ENCODE assay signal across 8 cellular contexts in genomic region chrX:72712094-72712755, GRCh38. TPM values are rescaled to one million over a fixed set of nuclear protein-coding genes. Genes with fewer than 3 reads are reported as not detected.
DNase-seq lines count a peak whose midpoint lies in the region; ATAC-seq, FAIRE-seq and TF ChIP-seq lines count a peak whose summit lies in the region.
"Had no signal": no experiment of that assay in that cellular context is flagged by ENCODE, and none has a peak within 500 bp of the region (broad histone marks: within the 10 kb centered on the region; RNA-seq: fewer than 3 reads in every experiment).

No MANE protein-coding gene starts in this region.

- in situ Hi-C loops in gastrocnemius medialis (cut with MboI; ENCODE audit: low sequenced_read_pairs in 4 of 4), result no loop called here

- H3K27ac ChIP-seq in OCI-LY3 (ENCODE audit: low read length), result peak overlapping the region; percentile 68
- H3K27ac ChIP-seq in endothelial cell of umbilical vein (ENCODE audit: insufficient read depth, low read depth, low read length), result no peak overlapping the region
- H3K27ac ChIP-seq in gastrocnemius medialis, result peak overlapping the region; percentile 91 to 93 (median 92)
- no peak overlapping the region for H3K27ac ChIP-seq in neuronal stem cell (replicated peaks; ENCODE audit: low read length)
- no peak overlapping the region for H3K27ac ChIP-seq in CD4-positive, alpha-beta T cell (ENCODE audit: low read depth, low read length)

- 0 out of 2 replicates have a peak, but pooled peaks cover 5% of the 10 kb centered on the region for H4K20me1 ChIP-seq in OCI-LY3 (ENCODE audit: insufficient read depth, low read length)
- no peaks in the 10 kb centered on the region for H4K20me1 ChIP-seq in endothelial cell of umbilical vein (replicated peaks; ENCODE audit: control insufficient read depth, extremely low read depth, insufficient read depth, low read length)

- DNase-seq in HEK293T (ENCODE audit: extremely low spot score) (peak; percentile 12), endothelial cell of umbilical vein (ENCODE audit: low read depth, low spot score) (peak; percentile 1), gastrocnemius medialis (peak; percentile 21 to 37), neuronal stem cell (ENCODE audit: low spot score) (no peak), NCI-H748 treated with DMSO at 0.1 percent for 48 hours (lab: John Stamatoyannopoulos, UW) (no peak)
- DNase-seq in CD4-positive, alpha-beta T cell, result no peak
- DNase-seq: NCI-H146 had no signal

- no peaks in the 10 kb centered on the region for H3K79me1 ChIP-seq in neuronal stem cell (ENCODE audit: low read depth, low read length)

- H3K4me3 Mint-ChIP-seq in CD4-positive, alpha-beta T cell, result no peak overlapping the region

- H3K27me3 ChIP-seq in OCI-LY3 (ENCODE audit: low read depth, low read length), result no peaks in the 10 kb centered on the region
- no peaks in the 10 kb centered on the region for H3K27me3 ChIP-seq in endothelial cell of umbilical vein (ENCODE audit: control insufficient read depth in 2 of 2, insufficient read depth in 2 of 2, low read length in 2 of 2)
- H3K27me3 ChIP-seq in gastrocnemius medialis, result no peaks in the 10 kb centered on the region
- H3K27me3 ChIP-seq in neuronal stem cell (ENCODE audit: control insufficient read depth in 3 of 3, insufficient read depth in 3 of 3, low read depth in 1 of 3, low read length in 3 of 3), result no peaks in the 10 kb centered on the region
- H3K27me3 ChIP-seq in CD4-positive, alpha-beta T cell (ENCODE audit: control insufficient read depth, insufficient read depth, low read length), result no peaks in the 10 kb centered on the region

- H2BK5ac ChIP-seq in neuronal stem cell (ENCODE audit: low read length), result no peak overlapping the region

- TF ChIP-seq POLR2A in endothelial cell of umbilical vein (IDR thresholded peaks at IDR 0.05; ENCODE audit: low read depth, low read length), result no peak
- peak in 1 of 2 donors; percentile 48 for TF ChIP-seq POLR2A in gastrocnemius medialis (IDR thresholded peaks at IDR 0.05)

- no peak for FAIRE-seq in endothelial cell of umbilical vein (lab: Jason Lieb, UNC)

- peak overlapping the region; percentile 91 for H3K4me2 ChIP-seq in OCI-LY3 (ENCODE audit: low read length)
- H3K4me2 ChIP-seq in endothelial cell of umbilical vein (ENCODE audit: insufficient read depth, low read length), result no peak overlapping the region
- no peak overlapping the region for H3K4me2 ChIP-seq in neuronal stem cell (ENCODE audit: insufficient read depth, low read length, poor library complexity, severe bottlenecking)

- peaks cover 16% of the 10 kb centered on the region for H3K27me3 Mint-ChIP-seq in CD4-positive, alpha-beta T cell

- H3K4me1 Mint-ChIP-seq in CD4-positive, alpha-beta T cell (ENCODE audit: low read depth), result peaks cover 10% of the 10 kb centered on the region

- no peak overlapping the region for H4K91ac ChIP-seq in neuronal stem cell (ENCODE audit: low read depth, low read length, poor library complexity)

- H3K27ac Mint-ChIP-seq in CD4-positive, alpha-beta T cell, result no peak overlapping the region

- CTCF ChIA-PET in HEK293T (lab: Yijun Ruan, JAX) (no interaction called here), endothelial cell of umbilical vein (lab: Charles Lee) (no interaction called here)
- CTCF ChIA-PET in CD4-positive, alpha-beta T cell (lab: Charles Lee), result no interaction called here

- no peaks in the 10 kb centered on the region for H3K9me3 Mint-ChIP-seq in CD4-positive, alpha-beta T cell

- dilution Hi-C loops in endothelial cell of umbilical vein (cut with MboI; ENCODE audit: extremely low pct_ligation_motif_present, low sequenced_read_pairs), result no loop called here

- no peak overlapping the region for H2BK12ac ChIP-seq in neuronal stem cell (ENCODE audit: low read length)

- H2BK15ac ChIP-seq in neuronal stem cell (ENCODE audit: low read length), result no peak overlapping the region

- H3K18ac ChIP-seq in neuronal stem cell (ENCODE audit: low read length), result no peak overlapping the region

- no peak overlapping the region for H2AK5ac ChIP-seq in neuronal stem cell (ENCODE audit: low read depth, low read length)

- H2BK120ac ChIP-seq in neuronal stem cell (ENCODE audit: low read depth, low read length), result no peak overlapping the region

- H3K9me1 ChIP-seq in endothelial cell of umbilical vein (replicated peaks; ENCODE audit: control insufficient read depth, extremely low read depth, insufficient read depth, low read length), result no peaks in the 10 kb centered on the region

- H3K4ac ChIP-seq in neuronal stem cell (ENCODE audit: low read length), result no peak overlapping the region

- H3K79me2 ChIP-seq in OCI-LY3 (ENCODE audit: low read length), result peaks cover 26% of the 10 kb centered on the region
- no peaks in the 10 kb centered on the region for H3K79me2 ChIP-seq in endothelial cell of umbilical vein (ENCODE audit: control insufficient read depth, insufficient read depth, low read length)

- no peak overlapping the region for H2AFZ ChIP-seq in OCI-LY3 (ENCODE audit: low read depth, low read length)
- H2AFZ ChIP-seq in endothelial cell of umbilical vein (ENCODE audit: low read depth, low read length), result no peak overlapping the region
- H2AFZ ChIP-seq in neuronal stem cell (ENCODE audit: low read length), result no peak overlapping the region

- POLR2A ChIA-PET in HEK293T (lab: Yijun Ruan, JAX), result no interaction called here
- POLR2A ChIA-PET in endothelial cell of umbilical vein (lab: Charles Lee), result no interaction called here
- POLR2A ChIA-PET in CD4-positive, alpha-beta T cell (lab: Charles Lee), result no interaction called here

- BruUV-seq in endothelial cell of umbilical vein (replicated peaks; lab: Mats Ljungman, UMichigan), result no TSS peak

- no CpG with 5 or more reads among the region's 2 CpGs for WGBS in neuronal stem cell (ENCODE audit: extremely low coverage in 2 of 2, insufficient read length in 2 of 2, insufficient replicate concordance in 1 of 2), 2 donors

- peak; percentile 54 to 61 for ATAC-seq in gastrocnemius medialis
- no peak for ATAC-seq in CD4-positive, alpha-beta T cell (ENCODE audit: poor library complexity)

- intact Hi-C loops in endothelial cell of umbilical vein (cut with micrococcal nuclease), result loop anchor here (2.0 to 5.0 kb wide), 2 partner anchors 90 to 139 kb away; partner anchors contain the start of gene HDAC8
- intact Hi-C loops in gastrocnemius medialis (cut with DNase I; ENCODE audit: low total_unique reads), result loop anchor here (5.0 kb wide), 1 partner anchor 50 kb away; no protein-coding TSS in a partner anchor
- intact Hi-C loops in CD4-positive, alpha-beta T cell (cut with DNase I, micrococcal nuclease), result no loop called here

- H4K8ac ChIP-seq in neuronal stem cell (ENCODE audit: low read depth, low read length), result no peak overlapping the region

- no peaks in the 10 kb centered on the region for H3K36me3 Mint-ChIP-seq in CD4-positive, alpha-beta T cell (ENCODE audit: low read depth)

- no peak overlapping the region for H3K23ac ChIP-seq in neuronal stem cell (ENCODE audit: low read depth, low read length, poor library complexity)

- TF ChIP-seq CTCF in OCI-LY3 (IDR thresholded peaks at IDR 0.05; ENCODE audit: low read depth, low read length), result no peak
- TF ChIP-seq CTCF in endothelial cell of umbilical vein (IDR thresholded peaks at IDR 0.05; ENCODE audit: extremely low read depth in 1 of 2, insufficient read depth in 1 of 2, low read depth in 1 of 2, low read length in 2 of 2), result no peak
- TF ChIP-seq CTCF in gastrocnemius medialis (IDR thresholded peaks at IDR 0.05 in 4 of 5, conservative IDR thresholded peaks at IDR 0.05 in 1 of 5), result no peak
- TF ChIP-seq CTCF in CD4-positive, alpha-beta T cell (IDR thresholded peaks at IDR 0.05), result no peak

- H3K36me3 ChIP-seq in OCI-LY3 (replicated peaks; ENCODE audit: low read depth, low read length) (peaks cover 4% of the 10 kb centered on the region), endothelial cell of umbilical vein (ENCODE audit: control insufficient read depth in 2 of 2, extremely low read depth in 1 of 2, insufficient read depth in 2 of 2, low read length in 2 of 2) (no peaks in the 10 kb centered on the region), gastrocnemius medialis (peaks cover 0 to 4% of the 10 kb centered on the region in 2 donors), neuronal stem cell (replicated peaks in 1 of 2; ENCODE audit: control insufficient read depth in 2 of 2, insufficient read depth in 2 of 2, low read length in 2 of 2) (no peaks in the 10 kb centered on the region)

- H3K14ac ChIP-seq in neuronal stem cell (ENCODE audit: low read length), result no peak overlapping the region

- H3K4me3 ChIP-seq in OCI-LY3 (ENCODE audit: low read length), result peak overlapping the region; percentile 87
- no peak overlapping the region for H3K4me3 ChIP-seq in endothelial cell of umbilical vein (replicated peaks in 1 of 3; ENCODE audit: insufficient read depth in 1 of 3, low read depth in 1 of 3, low read length in 3 of 3)
- H3K4me3 ChIP-seq in gastrocnemius medialis, result peak overlapping the region; percentile 56 to 72 (median 66)
- H3K4me3 ChIP-seq in neuronal stem cell (ENCODE audit: low read length in 2 of 2), result no peak overlapping the region

- H3K9ac ChIP-seq in OCI-LY3 (ENCODE audit: low read length), result peak overlapping the region; percentile 77; the same call in 1 of the 2 replicates
- H3K9ac ChIP-seq in endothelial cell of umbilical vein (replicated peaks; ENCODE audit: extremely low read depth, insufficient read depth, low read length), result no peak overlapping the region
- no peak overlapping the region for H3K9ac ChIP-seq in neuronal stem cell (ENCODE audit: low read depth, low read length, poor library complexity)

- H3K4me1 ChIP-seq in OCI-LY3 (ENCODE audit: low read length), result peaks cover 15% of the 10 kb centered on the region
- peaks cover 10% of the 10 kb centered on the region for H3K4me1 ChIP-seq in endothelial cell of umbilical vein (ENCODE audit: control insufficient read depth, extremely low read depth, insufficient read depth, low read length)
- H3K4me1 ChIP-seq in gastrocnemius medialis, result peaks cover 0 to 4% of the 10 kb centered on the region in 2 donors
- no peaks in the 10 kb centered on the region for H3K4me1 ChIP-seq in neuronal stem cell (ENCODE audit: control insufficient read depth in 2 of 2, insufficient read depth in 1 of 2, low read depth in 1 of 2, low read length in 2 of 2)

- H3K9me3 ChIP-seq in OCI-LY3 (ENCODE audit: insufficient read depth, low read length) (no peaks in the 10 kb centered on the region), endothelial cell of umbilical vein (replicated peaks; ENCODE audit: control insufficient read depth, insufficient read depth, low read length) (no peaks in the 10 kb centered on the region), gastrocnemius medialis (no peaks in the 10 kb centered on the region), neuronal stem cell (replicated peaks in 1 of 2; ENCODE audit: control insufficient read depth in 2 of 2, insufficient read depth in 1 of 2, low read depth in 1 of 2, low read length in 2 of 2) (no peaks in the 10 kb centered on the region)
- H3K9me3 ChIP-seq in CD4-positive, alpha-beta T cell (ENCODE audit: control insufficient read depth, low read length), result no peaks in the 10 kb centered on the region

RNA-seq across cellular contexts. Expression of gene PHKA1, which starts 1.9 kb away (rescaled TPM):
- 5.5 and 7.1 TPM in 2 replicates for total RNA-seq in endothelial cell of umbilical vein
- 2.8 and 3.3 TPM in 2 replicates for polyA plus RNA-seq in endothelial cell of umbilical vein
- 4.1 and 4.2 TPM in 2 replicates for polyA plus RNA-seq in endothelial cell of umbilical vein (2011; cell fraction: cytosol; rRNA removed)
- 10.7 and 11.2 TPM in 2 replicates for polyA plus RNA-seq in endothelial cell of umbilical vein (2011; cell fraction: nucleus; rRNA removed)
- polyA plus RNA-seq in endothelial cell of umbilical vein (2012), result 8.2 and 9.4 TPM in 2 replicates
- 7.1 and 8.9 TPM in 2 replicates for polyA minus RNA-seq in endothelial cell of umbilical vein
- 9.3 TPM for polyA minus RNA-seq in endothelial cell of umbilical vein (2011; cell fraction: cytosol; rRNA and poly(A)+ RNA removed)
- polyA minus RNA-seq in endothelial cell of umbilical vein (2011; cell fraction: nucleus; rRNA and poly(A)+ RNA removed), result 6.4 and 7.5 TPM in 2 replicates
- total RNA-seq in gastrocnemius medialis, result 100 to 1,000 TPM in 2 of 4 donors, 10 to 100 TPM in 2; 33.5 to 176 (median 107) TPM
- polyA plus RNA-seq in neuronal stem cell (2013, experiment 1 of 2), result 4.9 TPM
- 5.0 TPM for polyA plus RNA-seq in neuronal stem cell (2013, experiment 2 of 2)
- under 1 TPM; 0.39 to 0.63 TPM for total RNA-seq in CD4-positive, alpha-beta T cell

Comparison
In these comparisons a context has a peak if more than half of its experiments do, and no peak if none do; other contexts are left out.
1. DNase-seq: peak in HEK293T (single experiment), endothelial cell of umbilical vein (single experiment) and gastrocnemius medialis (2 of 2); none in neuronal stem cell (single experiment), NCI-H748 treated with DMSO at 0.1 percent for 48 hours (single experiment) and CD4-positive, alpha-beta T cell (0 of 10).
2. H3K27ac ChIP-seq: peak in OCI-LY3 (single experiment) and gastrocnemius medialis (4 of 4); none in endothelial cell of umbilical vein (single experiment), neuronal stem cell (single experiment) and CD4-positive, alpha-beta T cell (single experiment).
3. H3K4me3 ChIP-seq: peak in OCI-LY3 (single experiment) and gastrocnemius medialis (4 of 4); none in endothelial cell of umbilical vein (0 of 3) and neuronal stem cell (0 of 2).
4. intact Hi-C loops: an anchor here in endothelial cell of umbilical vein (2.0 to 5.0 kb wide) and gastrocnemius medialis (5.0 kb wide); none called in CD4-positive, alpha-beta T cell.